In the genomic region with DNA sequence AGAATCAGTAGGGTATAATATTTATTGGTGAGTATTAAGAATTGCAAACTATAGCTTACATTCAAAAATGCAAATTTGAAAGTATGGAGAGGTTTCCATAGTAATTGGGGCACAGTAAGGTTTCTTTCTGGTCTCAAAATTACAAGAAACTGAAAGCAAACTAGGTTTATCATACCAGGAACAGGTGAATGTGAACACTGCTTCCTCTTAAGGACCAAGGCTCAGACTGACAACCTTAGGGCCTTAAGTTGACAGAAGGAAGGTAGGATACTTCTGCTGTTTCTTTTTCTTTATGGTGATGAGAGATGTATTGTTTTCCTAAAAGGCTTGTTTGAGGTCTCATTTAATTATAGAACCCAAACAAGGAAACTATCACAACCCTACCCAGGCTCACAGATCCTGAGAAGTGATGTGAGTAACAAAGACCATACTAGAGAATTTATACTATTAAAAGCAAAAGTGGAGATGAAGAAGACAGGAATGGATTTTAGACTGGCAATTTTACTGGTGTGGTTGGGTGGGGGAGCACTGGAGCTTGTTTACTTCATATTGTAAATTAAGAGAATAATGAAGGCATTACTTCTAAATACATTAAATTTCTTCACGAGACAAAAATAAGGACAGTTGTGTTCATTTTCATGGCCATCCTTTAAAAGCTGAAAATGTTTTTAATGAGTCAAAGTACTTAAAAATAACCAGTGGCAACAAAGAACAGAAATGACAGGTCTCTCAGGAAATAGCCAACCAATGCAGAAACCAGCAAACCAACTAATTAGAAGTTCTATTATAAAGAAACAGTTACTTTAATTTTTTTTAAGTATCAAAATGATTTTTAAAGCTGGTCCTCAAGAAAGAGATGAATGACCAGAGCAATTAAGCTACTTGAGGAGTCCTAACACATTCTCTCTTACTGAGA, we compare ENCODE assay signal across 8 cellular contexts. TPM values are rescaled to one million over a fixed set of nuclear protein-coding genes. Genes with fewer than 3 reads are reported as not detected.
DNase-seq lines count a peak whose midpoint lies in the region; ATAC-seq and TF ChIP-seq lines count a peak whose summit lies in the region.
"Had no signal": no experiment of that assay in that cellular context is flagged by ENCODE, and none has a peak within 500 bp of the region (broad histone marks: within the 10 kb centered on the region; RNA-seq: fewer than 3 reads in every experiment).

No MANE protein-coding gene starts in this region.

- H3K79me1 ChIP-seq in neuronal stem cell (ENCODE audit: low read depth, low read length): peaks cover 2% of the 10 kb centered on the region

- H3K4me3 ChIP-seq in rectal smooth muscle tissue (ENCODE audit: low read length) (no peak overlapping the region), neuronal stem cell (ENCODE audit: low read length in 2 of 2) (no peak overlapping the region), PC-3 (ENCODE audit: low read length) (no peak overlapping the region)

- no peaks in the 10 kb centered on the region for H3K9me3 Mint-ChIP-seq in activated B cell treated with CpG ODN at 0.5 μM for 24 hours

- H3K79me2 ChIP-seq in PC-3 (ENCODE audit: low read length): peaks cover 68% of the 10 kb centered on the region

- H3K27me3 ChIP-seq in rectal smooth muscle tissue (ENCODE audit: control insufficient read depth, insufficient read depth, low read length): no peaks in the 10 kb centered on the region
- H3K27me3 ChIP-seq in neuronal stem cell (ENCODE audit: control insufficient read depth in 3 of 3, insufficient read depth in 3 of 3, low read depth in 1 of 3, low read length in 3 of 3): no peaks in the 10 kb centered on the region
- H3K27me3 ChIP-seq in PC-3 (ENCODE audit: low read length): no peaks in the 10 kb centered on the region

- intact Hi-C loops in activated B cell treated with CpG ODN at 0.5 μM for 24 hours (cut with micrococcal nuclease): no loop called here
- intact Hi-C loops in PC-3 (cut with micrococcal nuclease): no loop called here

- H3K4me2 ChIP-seq in neuronal stem cell (ENCODE audit: insufficient read depth, low read length, poor library complexity, severe bottlenecking): no peak overlapping the region
- H3K4me2 ChIP-seq in PC-3 (ENCODE audit: low read length): no peak overlapping the region

- POLR2A ChIA-PET in activated B cell treated with CpG ODN at 0.5 μM for 24 hours (lab: Charles Lee) (interaction anchor here (0.6 to 1.3 kb wide), 3 partner anchors 13 to 110 kb away, joined by 3 to 10 read pairs (median 7); no protein-coding TSS in a partner anchor), PC-3 (lab: Charles Lee; ENCODE audit: unreplicated experiment) (no interaction called here)

- H4K8ac ChIP-seq in neuronal stem cell (ENCODE audit: low read depth, low read length): no peak overlapping the region

- no peak overlapping the region for H3K14ac ChIP-seq in neuronal stem cell (ENCODE audit: low read length)

- H3K4me3 Mint-ChIP-seq in activated B cell treated with CpG ODN at 0.5 μM for 24 hours: no peak overlapping the region

- TF ChIP-seq CTCF in activated B cell treated with CpG ODN at 0.5 μM for 24 hours (IDR thresholded peaks at IDR 0.05) (no peak), PC-3 (conservative IDR thresholded peaks at IDR 0.05; ENCODE audit: low read depth, low read length) (no peak)

- H3K36me3 ChIP-seq in rectal smooth muscle tissue (ENCODE audit: control insufficient read depth, insufficient read depth, low read length) (peaks cover 5% of the 10 kb centered on the region), neuronal stem cell (replicated peaks in 1 of 2; ENCODE audit: control insufficient read depth in 2 of 2, insufficient read depth in 2 of 2, low read length in 2 of 2) (peaks cover 5 to 50% of the 10 kb centered on the region in 2 donors), PC-3 (ENCODE audit: low read depth, low read length) (peaks cover 26% of the 10 kb centered on the region)

- no peaks in the 10 kb centered on the region for H3F3A ChIP-seq in PC-3 (ENCODE audit: low read length, unreplicated experiment)

- no peak overlapping the region for H2BK15ac ChIP-seq in neuronal stem cell (ENCODE audit: low read length)

- BruUV-seq in PC-3 (replicated peaks; lab: Mats Ljungman, UMichigan): no TSS peak

- ATAC-seq in GM18861 (IDR thresholded peaks at IDR 0.05; ENCODE audit: unreplicated experiment): peak; percentile 50
- peak; percentile 70 for ATAC-seq in GM21786 (IDR thresholded peaks at IDR 0.05; ENCODE audit: unreplicated experiment)
- peak; percentile 60 for ATAC-seq in activated B cell treated with CpG ODN at 0.5 μM for 24 hours (ENCODE audit: low read depth)
- ATAC-seq in PC-3: no peak

- H2AFZ ChIP-seq in neuronal stem cell (ENCODE audit: low read length) (no peak overlapping the region), PC-3 (ENCODE audit: low read length) (no peak overlapping the region)

- H3K36me3 Mint-ChIP-seq in activated B cell treated with CpG ODN at 0.5 μM for 24 hours (ENCODE audit: low read depth): peaks cover 38% of the 10 kb centered on the region

- peak overlapping the region; percentile 66 for H3K27ac Mint-ChIP-seq in activated B cell treated with CpG ODN at 0.5 μM for 24 hours

- H3K9ac ChIP-seq in rectal smooth muscle tissue (ENCODE audit: low read length): no peak overlapping the region
- no peak overlapping the region for H3K9ac ChIP-seq in neuronal stem cell (ENCODE audit: low read depth, low read length, poor library complexity)
- H3K9ac ChIP-seq in PC-3 (ENCODE audit: low read length): no peak overlapping the region

- H3K27me3 Mint-ChIP-seq in activated B cell treated with CpG ODN at 0.5 μM for 24 hours: no peaks in the 10 kb centered on the region

- no peak overlapping the region for H2BK120ac ChIP-seq in neuronal stem cell (ENCODE audit: low read depth, low read length)

- H3K23ac ChIP-seq in neuronal stem cell (ENCODE audit: low read depth, low read length, poor library complexity): no peak overlapping the region

- no peak overlapping the region for H2BK12ac ChIP-seq in neuronal stem cell (ENCODE audit: low read length)

- no peak overlapping the region for H4K91ac ChIP-seq in neuronal stem cell (ENCODE audit: low read depth, low read length, poor library complexity)

- H3K27ac ChIP-seq in rectal smooth muscle tissue (ENCODE audit: low read depth, low read length) (peak overlapping the region; percentile 52), neuronal stem cell (replicated peaks; ENCODE audit: low read length) (no peak overlapping the region), PC-3 (ENCODE audit: low read length) (no peak overlapping the region)

- H3K9me3 ChIP-seq in neuronal stem cell (replicated peaks in 1 of 2; ENCODE audit: control insufficient read depth in 2 of 2, insufficient read depth in 1 of 2, low read depth in 1 of 2, low read length in 2 of 2): no peaks in the 10 kb centered on the region
- no peaks in the 10 kb centered on the region for H3K9me3 ChIP-seq in PC-3 (ENCODE audit: low read length)

- H4K20me1 ChIP-seq in PC-3 (ENCODE audit: low read length): no peaks in the 10 kb centered on the region

- H2AK5ac ChIP-seq in neuronal stem cell (ENCODE audit: low read depth, low read length): no peak overlapping the region

- H2BK5ac ChIP-seq in neuronal stem cell (ENCODE audit: low read length): no peak overlapping the region

- no peak for DNase-seq in activated B cell treated with CpG ODN at 0.5 μM for 24 hours
- DNase-seq in KG1 (lab: John Stamatoyannopoulos, UW): no peak
- no peak for DNase-seq in neuronal stem cell (ENCODE audit: low spot score)
- DNase-seq in PC-3: no peak
- DNase-seq: mesendoderm had no signal

- no peak overlapping the region for H3K4ac ChIP-seq in neuronal stem cell (ENCODE audit: low read length)

- no peak overlapping the region for H3K18ac ChIP-seq in neuronal stem cell (ENCODE audit: low read length)

- H3K4me1 ChIP-seq in rectal smooth muscle tissue (ENCODE audit: control insufficient read depth, insufficient read depth, low read length) (peaks cover 3% of the 10 kb centered on the region), neuronal stem cell (ENCODE audit: control insufficient read depth in 2 of 2, insufficient read depth in 1 of 2, low read depth in 1 of 2, low read length in 2 of 2) (peaks cover 0 to 5% of the 10 kb centered on the region in 2 donors), PC-3 (ENCODE audit: insufficient read depth, low read length) (peaks cover 7% of the 10 kb centered on the region)

- peaks cover 42% of the 10 kb centered on the region for H3K4me1 Mint-ChIP-seq in activated B cell treated with CpG ODN at 0.5 μM for 24 hours

- H3K9me2 ChIP-seq in PC-3 (replicated peaks; ENCODE audit: low read length): no peaks in the 10 kb centered on the region

- CTCF ChIA-PET in activated B cell treated with CpG ODN at 0.5 μM for 24 hours (lab: Charles Lee): interaction anchor here (1.5 to 2.3 kb wide), 2 partner anchors 34 to 51 kb away, joined by 3 to 6 read pairs; no protein-coding TSS in a partner anchor
- CTCF ChIA-PET in PC-3 (lab: Charles Lee): no interaction called here

- no CpG with 5 or more reads among the region's 1 CpG for WGBS in neuronal stem cell (ENCODE audit: extremely low coverage in 2 of 2, insufficient read length in 2 of 2, insufficient replicate concordance in 1 of 2), 2 donors

RNA-seq across cellular contexts. Expression of a gene that starts 21.3 kb away (rescaled TPM):
- total RNA-seq in activated B cell treated with CpG ODN at 0.5 μM for 24 hours (39.3 and 40.3 TPM in 2 replicates), PC-3 (2014; rRNA removed) (87.8 and 111 TPM in 2 replicates)
- 86.7 TPM for polyA plus RNA-seq in neuronal stem cell (2013, experiment 1 of 2)
- polyA plus RNA-seq in neuronal stem cell (2013, experiment 2 of 2): 88.8 TPM

RNA-seq across cellular contexts. Expression of a gene that starts 52.4 kb away (rescaled TPM):
- total RNA-seq in activated B cell treated with CpG ODN at 0.5 μM for 24 hours (76.5 and 78.4 TPM in 2 replicates), PC-3 (2014; rRNA removed) (80.8 and 97.3 TPM in 2 replicates)
- 33.9 TPM for polyA plus RNA-seq in neuronal stem cell (2013, experiment 1 of 2)
- 33.5 TPM for polyA plus RNA-seq in neuronal stem cell (2013, experiment 2 of 2)
